Comparison of ENCODE assay signal across 24 cellular contexts in genomic region chr3:39780352-39780751, GRCh38. TPM values are rescaled to one million over a fixed set of nuclear protein-coding genes. Genes with fewer than 3 reads are reported as not detected.
"Had no signal": no experiment of that assay in that cellular context is flagged by ENCODE, and none has a peak within 500 bp of the region (broad histone marks: within the 10 kb centered on the region; RNA-seq: fewer than 3 reads in every experiment).

No MANE protein-coding gene starts in this region.

- H3K36me3 ChIP-seq: gastrocnemius medialis, heart right ventricle, left lung, pancreas, thoracic aorta, transverse colon had no signal

- ATAC-seq: gastrocnemius medialis; left lung; pancreas; sciatic nerve; stimulated activated naive B cell treated with anti-CD40 and anti-IgM and Interleukin-4, amounts not matched to agents 10 μg/mL and 1 μg/mL and 100 μg/mL, for 72 hours; stimulated activated naive CD8-positive, alpha-beta T cell treated with anti-CD3 and anti-CD28 coated beads, Interleukin-15, amount 100 ng/mL, for 72 hours had no signal

- H3K4me3 Mint-ChIP-seq: natural killer cell treated with Interleukin-12 subunit alpha and Interleukin-12 subunit beta and Interleukin-15 and Interleukin-18, amount 100 ng/mL, for 72 hours; stimulated activated naive B cell treated with anti-CD40 and anti-IgM and Interleukin-4, amounts not matched to agents 10 μg/mL and 1 μg/mL and 100 μg/mL, for 72 hours; stimulated activated naive CD8-positive, alpha-beta T cell treated with anti-CD3 and anti-CD28 coated beads, Interleukin-15, amount 100 ng/mL, for 72 hours had no signal

- H3K9me3 Mint-ChIP-seq: natural killer cell treated with Interleukin-12 subunit alpha and Interleukin-12 subunit beta and Interleukin-15 and Interleukin-18, amount 100 ng/mL, for 72 hours had no signal

- H3K27ac ChIP-seq: coronary artery, dorsolateral prefrontal cortex, gastrocnemius medialis, heart right ventricle, left lung, pancreas, thoracic aorta, transverse colon had no signal

- H3K4me1 ChIP-seq: left lung, pancreas had no signal

- H3K36me3 Mint-ChIP-seq: natural killer cell treated with Interleukin-12 subunit alpha and Interleukin-12 subunit beta and Interleukin-15 and Interleukin-18, amount 100 ng/mL, for 72 hours; stimulated activated naive B cell treated with anti-CD40 and anti-IgM and Interleukin-4, amounts not matched to agents 10 μg/mL and 1 μg/mL and 100 μg/mL, for 72 hours had no signal

- H3K27me3 ChIP-seq: dorsolateral prefrontal cortex, gastrocnemius medialis, heart right ventricle, left lung, pancreas, transverse colon had no signal

- FAIRE-seq: islet of Langerhans, pancreas had no signal

- H3K9me3 ChIP-seq: gastrocnemius medialis, left lung, pancreas, thoracic aorta, transverse colon had no signal

- H3K4me3 ChIP-seq: coronary artery, dorsolateral prefrontal cortex, gastrocnemius medialis, heart right ventricle, left lung, lung, pancreas, thoracic aorta, transverse colon had no signal

- H3K27ac Mint-ChIP-seq: natural killer cell treated with Interleukin-12 subunit alpha and Interleukin-12 subunit beta and Interleukin-15 and Interleukin-18, amount 100 ng/mL, for 72 hours; progenitor cell of endocrine pancreas; stimulated activated naive B cell treated with anti-CD40 and anti-IgM and Interleukin-4, amounts not matched to agents 10 μg/mL and 1 μg/mL and 100 μg/mL, for 72 hours had no signal

- H3K4me1 Mint-ChIP-seq: stimulated activated naive B cell treated with anti-CD40 and anti-IgM and Interleukin-4, amounts not matched to agents 10 μg/mL and 1 μg/mL and 100 μg/mL, for 72 hours; stimulated activated naive CD8-positive, alpha-beta T cell treated with anti-CD3 and anti-CD28 coated beads, Interleukin-15, amount 100 ng/mL, for 72 hours had no signal

- DNase-seq: dorsolateral prefrontal cortex; effector CD8-positive, alpha-beta T cell; gastrocnemius medialis; heart right ventricle; hypothalamus; kidney glomerular epithelial cell; mesenchymal stem cell; midbrain; occipital lobe; stimulated activated CD4-positive, alpha-beta T cell treated with anti-CD3 and anti-CD28 coated beads, Interleukin-2, amount 100 ng/mL, for 24 hours; stimulated activated CD4-positive, alpha-beta T cell treated with anti-CD3 and anti-CD28 coated beads, Interleukin-4, amount 100 ng/mL, for 4 hours; stimulated activated naive B cell treated with anti-CD40 and anti-IgM and Interleukin-4, amounts not matched to agents 10 μg/mL and 1 μg/mL and 100 μg/mL, for 72 hours; stimulated activated naive CD8-positive, alpha-beta T cell treated with anti-CD3 and anti-CD28 coated beads, Interleukin-15, amount 100 ng/mL, for 72 hours; transverse colon had no signal

RNA-seq across cellular contexts. Expression of gene MYRIP, which starts 29.1 kb away (rescaled TPM):
- total RNA-seq: fibroblast of lung; natural killer cell treated with Interleukin-12 subunit alpha and Interleukin-12 subunit beta and Interleukin-15 and Interleukin-18, amount 100 ng/mL, for 72 hours had no signal
